In genomic region chr7:150850273-150850672, GRCh38 we compare ENCODE assay signal across 27 cellular contexts. TPM values are rescaled to one million over a fixed set of nuclear protein-coding genes. Genes with fewer than 3 reads are reported as not detected.
"Had no signal": no experiment of that assay in that cellular context is flagged by ENCODE, and none has a peak within 500 bp of the region (broad histone marks: within the 10 kb centered on the region; RNA-seq: fewer than 3 reads in every experiment).

No MANE protein-coding gene starts in this region.

- ATAC-seq: T-cell had no signal

- H3K4me1 Mint-ChIP-seq: activated B cell treated with CpG ODN at 0.5 μM for 24 hours; activated naive CD4-positive, alpha-beta T cell treated with anti-CD3 and anti-CD28 coated beads, Interleukin-2, amount 50 U/mL, for 24 hours; T-cell had no signal

- H3K36me3 Mint-ChIP-seq: activated naive CD4-positive, alpha-beta T cell treated with anti-CD3 and anti-CD28 coated beads, Interleukin-2, amount 50 U/mL, for 24 hours; T-cell had no signal

- DNase-seq: activated B cell treated with CpG ODN at 0.5 μM for 24 hours; activated CD4-positive, alpha-beta memory T cell treated with anti-CD3 and anti-CD28 coated beads, Interleukin-2, amount 10 ng/mL, durations not matched to agents 7 days and 5 days; activated CD4-positive, alpha-beta T cell treated with anti-CD3 and anti-CD28 coated beads for 1 hour; activated CD4-positive, alpha-beta T cell treated with anti-CD3 and anti-CD28 coated beads, Interleukin-2, amount 10 ng/mL, durations not matched to agents 7 days and 5 days; activated CD8-positive, alpha-beta memory T cell treated with anti-CD3 and anti-CD28 coated beads, Interleukin-2, amount 50 U/mL, for 48 hours; anterior cingulate cortex; central memory CD4-positive, alpha-beta T cell; Kasumi-1; KBM-7; NCI-H1048; NCI-H1417; NCI-H1694; NCI-H2029; NCI-H345; NCI-H510A; NCI-H82; SIG-M5; T-cell; T-helper 2 cell; T1000 had no signal

- FAIRE-seq: TTC549 had no signal

- H3K9me3 ChIP-seq: breast epithelium had no signal

- H3K4me3 ChIP-seq: breast epithelium had no signal

- H3K9me3 Mint-ChIP-seq: activated B cell treated with CpG ODN at 0.5 μM for 24 hours; activated CD4-positive, alpha-beta memory T cell treated with anti-CD3 and anti-CD28 coated beads, Interleukin-2, amount 10 ng/mL, durations not matched to agents 7 days and 5 days; activated CD4-positive, alpha-beta T cell treated with anti-CD3 and anti-CD28 coated beads, Interleukin-2, amount 10 ng/mL, durations not matched to agents 7 days and 5 days; activated naive CD4-positive, alpha-beta T cell treated with anti-CD3 and anti-CD28 coated beads, Interleukin-2, amount 50 U/mL, for 24 hours; T-cell had no signal

- H3K27me3 ChIP-seq: breast epithelium had no signal

- H3K4me3 Mint-ChIP-seq: activated B cell treated with CpG ODN at 0.5 μM for 24 hours; activated CD4-positive, alpha-beta memory T cell treated with anti-CD3 and anti-CD28 coated beads, Interleukin-2, amount 10 ng/mL, durations not matched to agents 7 days and 5 days; activated CD4-positive, alpha-beta T cell treated with anti-CD3 and anti-CD28 coated beads, Interleukin-2, amount 10 ng/mL, durations not matched to agents 7 days and 5 days; activated naive CD4-positive, alpha-beta T cell treated with anti-CD3 and anti-CD28 coated beads, Interleukin-2, amount 50 U/mL, for 24 hours; T-cell had no signal

- H3K36me3 ChIP-seq: breast epithelium had no signal

- H3K4me1 ChIP-seq: breast epithelium had no signal

- H3K27ac Mint-ChIP-seq: activated B cell treated with CpG ODN at 0.5 μM for 24 hours; activated CD4-positive, alpha-beta memory T cell treated with anti-CD3 and anti-CD28 coated beads, Interleukin-2, amount 10 ng/mL, durations not matched to agents 7 days and 5 days; activated CD4-positive, alpha-beta T cell treated with anti-CD3 and anti-CD28 coated beads, Interleukin-2, amount 10 ng/mL, durations not matched to agents 7 days and 5 days; activated naive CD4-positive, alpha-beta T cell treated with anti-CD3 and anti-CD28 coated beads, Interleukin-2, amount 50 U/mL, for 24 hours; T-cell had no signal

- H3K27ac ChIP-seq: breast epithelium had no signal

RNA-seq across cellular contexts. Expression of gene AOC1, which starts 2.0 kb away (rescaled TPM):
- total RNA-seq: activated B cell treated with CpG ODN at 0.5 μM for 24 hours; activated CD4-positive, alpha-beta memory T cell treated with anti-CD3 and anti-CD28 coated beads, Interleukin-2, amount 10 ng/mL, durations not matched to agents 7 days and 5 days; activated CD4-positive, alpha-beta T cell treated with anti-CD3 and anti-CD28 coated beads, Interleukin-2, amount 10 ng/mL, durations not matched to agents 7 days and 5 days; activated CD8-positive, alpha-beta memory T cell treated with anti-CD3 and anti-CD28 coated beads for 36 hours; chondrocyte; OCI-LY7; RPMI7951 had no signal

RNA-seq across cellular contexts. Expression of gene TMEM176A, which starts 49.7 kb away (rescaled TPM):
- total RNA-seq: activated B cell treated with CpG ODN at 0.5 μM for 24 hours; activated CD4-positive, alpha-beta memory T cell treated with anti-CD3 and anti-CD28 coated beads, Interleukin-2, amount 10 ng/mL, durations not matched to agents 7 days and 5 days; activated CD4-positive, alpha-beta T cell treated with anti-CD3 and anti-CD28 coated beads, Interleukin-2, amount 10 ng/mL, durations not matched to agents 7 days and 5 days; activated CD8-positive, alpha-beta memory T cell treated with anti-CD3 and anti-CD28 coated beads for 36 hours; chondrocyte; OCI-LY7; RPMI7951 had no signal

RNA-seq across cellular contexts. Expression of gene TMEM176B, which starts 50.1 kb away (rescaled TPM):
- total RNA-seq: activated CD4-positive, alpha-beta memory T cell treated with anti-CD3 and anti-CD28 coated beads, Interleukin-2, amount 10 ng/mL, durations not matched to agents 7 days and 5 days; activated CD4-positive, alpha-beta T cell treated with anti-CD3 and anti-CD28 coated beads, Interleukin-2, amount 10 ng/mL, durations not matched to agents 7 days and 5 days; activated CD8-positive, alpha-beta memory T cell treated with anti-CD3 and anti-CD28 coated beads for 36 hours; RPMI7951 had no signal
